Comparison of ENCODE assay signal across 8 cellular contexts in genomic region chr3:184360834-184361531, GRCh38. TPM values are rescaled to one million over a fixed set of nuclear protein-coding genes. Genes with fewer than 3 reads are reported as not detected.
DNase-seq lines count a peak whose midpoint lies in the region; ATAC-seq and TF ChIP-seq lines count a peak whose summit lies in the region.

No MANE protein-coding gene starts in this region.

- CTCF ChIA-PET in T-cell (lab: Charles Lee): interaction anchor here in 1 of 2 donors (0.6 kb wide), 1 partner anchor 151 kb away, joined by 3 read pairs; no protein-coding TSS in a partner anchor

- POLR2A ChIA-PET in T-cell (lab: Charles Lee): no interaction called here

- peak; percentile 1 for ATAC-seq in GM21526 (IDR thresholded peaks at IDR 0.05; ENCODE audit: low FRiP score, unreplicated experiment)
- ATAC-seq in T-cell (replicated peaks in 1 of 4): peak in 1 of 4 experiments; percentile 1
- ATAC-seq in HG03571 (IDR thresholded peaks at IDR 0.05; ENCODE audit: unreplicated experiment): no peak
- no peak for ATAC-seq in HG02981 (IDR thresholded peaks at IDR 0.05; ENCODE audit: unreplicated experiment)

- peaks cover 25 to 39% (median 25%) of the 10 kb centered on the region in 3 donors for H3K4me1 Mint-ChIP-seq in T-cell
- no peaks in the 10 kb centered on the region for H3K4me1 Mint-ChIP-seq in glutamatergic neuron (ENCODE audit: low read depth, unreplicated experiment)

- no peaks in the 10 kb centered on the region for H3K9me3 Mint-ChIP-seq in T-cell
- H3K9me3 Mint-ChIP-seq in glutamatergic neuron (ENCODE audit: unreplicated experiment): peaks cover 13% of the 10 kb centered on the region

- DNase-seq in AG09309 (ENCODE audit: low read depth) (no peak), T-cell (no peak), glutamatergic neuron (no peak), ACHN (no peak)

- peaks cover 4 to 10% (median 8%) of the 10 kb centered on the region in 3 donors for H3K36me3 ChIP-seq in skeletal muscle tissue (ENCODE audit: control insufficient read depth in 3 of 3, insufficient read depth in 3 of 3, low read length in 3 of 3)

- TF ChIP-seq CTCF in AG09309 (IDR thresholded peaks at IDR 0.05; ENCODE audit: control insufficient read depth, insufficient read depth, low read depth, low read length, missing control alignments) (no peak), glutamatergic neuron (IDR thresholded peaks at IDR 0.05; ENCODE audit: partially characterized antibody, unreplicated experiment) (no peak)

- peaks cover 20 to 28% (median 20%) of the 10 kb centered on the region in 3 donors for H3K4me1 ChIP-seq in skeletal muscle tissue (ENCODE audit: control insufficient read depth in 3 of 3, insufficient read depth in 3 of 3, low read length in 3 of 3)

- H3K27me3 ChIP-seq in skeletal muscle tissue (ENCODE audit: control insufficient read depth in 3 of 3, insufficient read depth in 3 of 3, low read length in 3 of 3): no peaks in the 10 kb centered on the region

- peak overlapping the region; percentile 34 to 66 for H3K27ac Mint-ChIP-seq in T-cell
- H3K27ac Mint-ChIP-seq in glutamatergic neuron (ENCODE audit: unreplicated experiment): no peak overlapping the region

- in situ Hi-C loops in ACHN (cut with HindIII; ENCODE audit: low pct_ligation_motif_present, low pct_unique_long_range_greater_than_20kb, low sequenced_read_pairs): loop anchor here (25.0 kb wide), 1 partner anchor 176 kb away; no protein-coding TSS in a partner anchor

- no peaks in the 10 kb centered on the region for H3K9me3 ChIP-seq in skeletal muscle tissue (ENCODE audit: control insufficient read depth in 3 of 3, low read length in 3 of 3)

- H3K27ac ChIP-seq in skeletal muscle tissue (ENCODE audit: low read depth, low read length): peak overlapping the region; percentile 13

- peaks cover 10% of the 10 kb centered on the region for H3K36me3 Mint-ChIP-seq in T-cell
- no peaks in the 10 kb centered on the region for H3K36me3 Mint-ChIP-seq in glutamatergic neuron (ENCODE audit: unreplicated experiment)

- H3K4me3 Mint-ChIP-seq in T-cell (peak overlapping the region; percentile 74 to 84 (median 80)), glutamatergic neuron (ENCODE audit: unreplicated experiment) (peak overlapping the region; percentile 86)

- H3K9ac ChIP-seq in skeletal muscle tissue (ENCODE audit: low read depth in 1 of 3, low read length in 3 of 3): peak overlapping the region; percentile 77 to 92 (median 84)

- peak overlapping the region; percentile 91 for H3K4me3 ChIP-seq in AG09309 (ENCODE audit: control insufficient read depth, low read depth, low read length)
- H3K4me3 ChIP-seq in skeletal muscle tissue (ENCODE audit: low read length in 3 of 3): peak overlapping the region; percentile 80 to 98 (median 82)

- no peaks in the 10 kb centered on the region for H3K27me3 Mint-ChIP-seq in T-cell
- H3K27me3 Mint-ChIP-seq in glutamatergic neuron (ENCODE audit: unreplicated experiment): peaks cover 16% of the 10 kb centered on the region

RNA-seq across cellular contexts. Expression of gene CLCN2, which starts 0.4 kb away (rescaled TPM):
- total RNA-seq in T-cell (1 to 10 TPM; 3.2 to 5.9 (median 4.6) TPM), glutamatergic neuron (ENCODE audit: unreplicated experiment) (17.8 TPM), skeletal muscle tissue (2.6 TPM)

RNA-seq across cellular contexts. Expression of gene POLR2H, which starts 0.5 kb away (rescaled TPM):
- total RNA-seq in T-cell (10 to 100 TPM; 33.0 to 75.1 (median 53.3) TPM), glutamatergic neuron (ENCODE audit: unreplicated experiment) (48.1 TPM), skeletal muscle tissue (44.4 TPM)

RNA-seq across cellular contexts. Expression of gene THPO, which starts 17.0 kb away (rescaled TPM):
- total RNA-seq in T-cell (not detected), glutamatergic neuron (ENCODE audit: unreplicated experiment) (1.6 TPM), skeletal muscle tissue (under 0.01 TPM)

RNA-seq across cellular contexts. Expression of gene CHRD, which starts 18.9 kb away (rescaled TPM):
- total RNA-seq in T-cell (under 1 TPM in 1 of 5 donors, not detected in 4; 0.28 TPM), glutamatergic neuron (ENCODE audit: unreplicated experiment) (47.1 TPM), skeletal muscle tissue (14.1 TPM)

RNA-seq across cellular contexts. Expression of gene FAM131A, which starts 23.6 kb away (rescaled TPM):
- total RNA-seq in T-cell (10 to 100 TPM in 3 of 5 donors, 1 to 10 TPM in 2; 8.3 to 13.8 (median 11.9) TPM), glutamatergic neuron (ENCODE audit: unreplicated experiment) (51.4 TPM), skeletal muscle tissue (9.4 TPM)
